15 cellular contexts compared by ENCODE assay signal in genomic region chr3:128768471-128768870, GRCh38.
"Had no signal": no experiment of that assay in that cellular context is flagged by ENCODE, and none has a peak within 500 bp of the region (broad histone marks: within the 10 kb centered on the region; RNA-seq: fewer than 3 reads in every experiment).

No MANE protein-coding gene starts in this region.

- H3K27ac Mint-ChIP-seq: T-helper 1 cell treated with Interleukin-12 subunit alpha and Interleukin-12 subunit beta and Interleukin-4 antibody, amounts not matched to agents 30 μg/mL and 1 μg/mL, for 36 hours had no signal

- H3K9me3 ChIP-seq: colonic mucosa, sigmoid colon, spleen, thoracic aorta, uterus had no signal

- H3K4me3 ChIP-seq: colonic mucosa, sigmoid colon, spleen, thoracic aorta, uterus had no signal

- ATAC-seq: foreskin keratinocyte, SK-N-SH treated with all-trans-retinoic acid at 6 μM for 48 hours had no signal

- H3K4me1 ChIP-seq: colonic mucosa, uterus had no signal

- H3K27me3 ChIP-seq: colonic mucosa, foreskin keratinocyte, sigmoid colon, spleen, uterus had no signal

- H3K9me3 Mint-ChIP-seq: T-helper 1 cell treated with Interleukin-12 subunit alpha and Interleukin-12 subunit beta and Interleukin-4 antibody, amounts not matched to agents 30 μg/mL and 1 μg/mL, for 36 hours had no signal

- H3K27ac ChIP-seq: colonic mucosa, foreskin keratinocyte, sigmoid colon, thoracic aorta, uterus had no signal

- H3K4me3 Mint-ChIP-seq: T-helper 1 cell treated with Interleukin-12 subunit alpha and Interleukin-12 subunit beta and Interleukin-4 antibody, amounts not matched to agents 30 μg/mL and 1 μg/mL, for 36 hours had no signal

- H3K36me3 ChIP-seq: colonic mucosa, thoracic aorta, uterus had no signal

- DNase-seq: activated CD4-positive, alpha-beta T cell treated with anti-CD3 and anti-CD28 coated beads for 4 hours; activated effector memory CD4-positive, alpha-beta T cell treated with anti-CD3 and anti-CD28 coated beads, Interleukin-2, amount 50 U/mL, for 16 hours; activated T-cell treated with anti-CD3 and anti-CD28 coated beads for 4 hours; amniotic stem cell; caudate nucleus; colonic mucosa; foreskin keratinocyte; head of caudate nucleus; sigmoid colon; spleen; uterus had no signal

- H3K27me3 Mint-ChIP-seq: activated naive CD8-positive, alpha-beta T cell had no signal
